In genomic region chr17:64028874-64029464, GRCh38 we compare ENCODE assay signal across 8 cellular contexts.
DNase-seq lines count a peak whose midpoint lies in the region; ATAC-seq and TF ChIP-seq lines count a peak whose summit lies in the region.

No MANE protein-coding gene starts in this region.

- H3K4me1 ChIP-seq in iPS DF 6.9 (ENCODE audit: control insufficient read depth, insufficient read depth, low read length), result no peaks in the 10 kb centered on the region

- ATAC-seq in GM21619 (IDR thresholded peaks at IDR 0.05; ENCODE audit: unreplicated experiment) (no peak), HG03108 (IDR thresholded peaks at IDR 0.05; ENCODE audit: unreplicated experiment) (no peak)

- DNase-seq in NB4 (ENCODE audit: low read depth), result peak; percentile 69
- peak; percentile 39 to 82 (median 56) for DNase-seq in T-helper 2 cell
- DNase-seq in anterior cingulate cortex (lab: John Stamatoyannopoulos, UW), result peak in 30 of 58 donors; percentile 4 to 51 (median 16)
- DNase-seq in iPS DF 6.9 (ENCODE audit: low read depth, low spot score), result peak; percentile 35
- DNase-seq in stimulated activated CD4-positive, alpha-beta T cell treated with anti-CD3 and anti-CD28 coated beads, Interleukin-15, amount 100 ng/mL, for 24 hours, result peak; percentile 82

- TF ChIP-seq CTCF in GM12874 (IDR thresholded peaks at IDR 0.05; ENCODE audit: insufficient read depth, low read depth, low read length) (peak; percentile 65), NB4 (IDR thresholded peaks at IDR 0.05; ENCODE audit: low read depth, low read length) (peak; percentile 70)

- H3K27me3 ChIP-seq in iPS DF 6.9 (ENCODE audit: control insufficient read depth, insufficient read depth, low read length), result no peaks in the 10 kb centered on the region

- no peaks in the 10 kb centered on the region for H3K9me3 ChIP-seq in iPS DF 6.9 (ENCODE audit: control insufficient read depth, insufficient read depth, low read length)

- H3K27ac ChIP-seq in iPS DF 6.9 (ENCODE audit: low read length), result no peak overlapping the region

- no CpG with 5 or more reads among the region's 3 CpGs for WGBS in iPS DF 6.9 (ENCODE audit: insufficient coverage, insufficient read length)

- H3K4me3 ChIP-seq in NB4 (ENCODE audit: low read depth, low read length) (no peak overlapping the region), iPS DF 6.9 (ENCODE audit: low read length) (no peak overlapping the region)

- no peak for TF ChIP-seq POLR2A in NB4 (IDR thresholded peaks at IDR 0.05; ENCODE audit: extremely low read depth, insufficient read length)

- H3K36me3 ChIP-seq in iPS DF 6.9 (ENCODE audit: control insufficient read depth, insufficient read depth, low read length), result no peaks in the 10 kb centered on the region

Comparison
In these comparisons a context has a peak if more than half of its experiments do, and no peak if none do; other contexts are left out.
1. DNase-seq: peak in every context shown above with its lines; median percentile 82 in stimulated activated CD4-positive, alpha-beta T cell treated with anti-CD3 and anti-CD28 coated beads, Interleukin-15, amount 100 ng/mL, for 24 hours; 69 in NB4; 56 in T-helper 2 cell; 35 in iPS DF 6.9; 16 in anterior cingulate cortex.